Comparison of ENCODE assay signal across 9 cellular contexts in the genomic region with DNA sequence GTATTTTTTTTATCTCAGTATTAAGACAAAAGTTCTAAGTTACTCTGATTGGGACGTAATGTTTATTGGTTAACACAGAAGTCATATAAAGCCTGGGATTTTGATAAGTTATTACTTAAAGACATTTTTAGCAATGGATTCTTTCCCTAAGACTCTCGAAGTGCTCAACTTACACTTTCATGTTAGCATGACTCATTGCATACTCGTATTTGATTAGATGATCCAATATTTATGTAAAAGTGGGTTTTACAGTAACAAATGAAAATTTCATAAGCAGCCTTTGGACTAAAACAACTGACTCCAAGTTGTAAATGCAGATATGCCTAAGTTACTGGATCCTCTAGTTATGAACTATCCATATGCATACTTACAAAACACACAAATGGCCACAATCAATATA.
"Had no signal": no experiment of that assay in that cellular context is flagged by ENCODE, and none has a peak within 500 bp of the region (broad histone marks: within the 10 kb centered on the region; RNA-seq: fewer than 3 reads in every experiment).

No MANE protein-coding gene starts in this region.

- FAIRE-seq: HTR-8/SVneo had no signal

- H3K9me3 ChIP-seq: HAP-1 had no signal

- H3K9ac ChIP-seq: GM23248, KMS-11 had no signal

- DNase-seq: GM23248, GOT3, H7, HFFc6, KBM-7 had no signal

- H3K27ac ChIP-seq: GM23248, KMS-11 had no signal

- ATAC-seq: HCT116 had no signal

- H3K4me3 ChIP-seq: GM23248, HAP-1 had no signal

- H2AFZ ChIP-seq: GM23248 had no signal

- H3K36me3 ChIP-seq: HAP-1 had no signal

- H3K4me1 ChIP-seq: HAP-1 had no signal

- H3K4me2 ChIP-seq: KMS-11 had no signal
